Comparison of ENCODE assay signal across 8 cellular contexts in the genomic region with DNA sequence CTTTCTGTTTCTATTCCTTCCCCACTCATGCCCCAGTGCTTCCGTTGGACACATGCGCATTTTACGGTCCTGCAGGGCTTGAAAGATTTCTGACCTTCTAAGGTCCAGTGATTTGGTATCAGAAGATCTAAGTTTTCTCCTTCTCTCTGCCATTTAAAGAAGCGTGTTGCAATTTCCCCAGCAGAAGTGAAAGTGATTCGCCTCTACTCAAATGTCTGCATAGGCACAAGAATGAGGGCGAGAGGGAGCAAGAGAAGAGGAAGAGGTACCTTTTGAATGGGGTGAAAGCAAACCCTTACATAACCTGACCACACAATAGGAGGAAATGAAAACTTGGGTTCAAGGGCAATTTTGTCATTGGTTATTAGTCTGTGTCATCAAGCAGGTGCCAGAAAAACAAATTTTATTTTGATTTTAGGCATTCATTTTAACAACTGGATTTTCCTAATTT. TPM values are rescaled to one million over a fixed set of nuclear protein-coding genes. Genes with fewer than 3 reads are reported as not detected.
DNase-seq lines count a peak whose midpoint lies in the region; ATAC-seq and TF ChIP-seq lines count a peak whose summit lies in the region.

No MANE protein-coding gene starts in this region.

- no peak overlapping the region for H3K27ac ChIP-seq in right atrium auricular region

- H3K4me3 ChIP-seq in right atrium auricular region = peak overlapping the region in 1 of 2 donors; percentile 14

- no peaks in the 10 kb centered on the region for H3K27me3 ChIP-seq in right atrium auricular region

- H3K36me3 ChIP-seq in right atrium auricular region = no peaks in the 10 kb centered on the region

- intact Hi-C loops in Right ventricle myocardium superior (cut with DNase I) = no loop called here

- no peaks in the 10 kb centered on the region for H3K9me3 ChIP-seq in right atrium auricular region

- no peak for TF ChIP-seq CTCF in right atrium auricular region (IDR thresholded peaks at IDR 0.05)

- peaks cover 0 to 11% of the 10 kb centered on the region in 2 donors for H3K4me1 ChIP-seq in right atrium auricular region

- no peak for DNase-seq in Right ventricle myocardium superior
- no peak for DNase-seq in right atrium auricular region (ENCODE audit: low spot score)
- peak; percentile 94 for DNase-seq in SKM-1 treated with dmso at 0.1 percent for 144 hours (lab: John Stamatoyannopoulos, UW; ENCODE audit: unreplicated experiment)
- peak; percentile 79 for DNase-seq in germinal center (ENCODE audit: low spot score)
- DNase-seq in stimulated activated CD8-positive, alpha-beta memory T cell treated with anti-CD3 and anti-CD28 coated beads, Interleukin-4, amount 100 ng/mL, for 1 hour (ENCODE audit: low read depth in 2 of 2, low spot score in 1 of 2) = peak; percentile 5 to 9
- no peak for DNase-seq in foreskin melanocyte
- no peak for DNase-seq in NCI-H524 treated with DMSO at 0.1 percent for 48 hours (lab: John Stamatoyannopoulos, UW)

- ATAC-seq in Right ventricle myocardium superior (ENCODE audit: poor library complexity) (peak; percentile 45), HG03039 (IDR thresholded peaks at IDR 0.05; ENCODE audit: unreplicated experiment) (peak; percentile 83)

RNA-seq across cellular contexts. Expression of a gene that starts 31.7 kb away (rescaled TPM):
- total RNA-seq in Right ventricle myocardium superior (48.9 TPM), right atrium auricular region (10 to 100 TPM; 30.3 to 38.9 TPM)

Comparison
In these comparisons a context has a peak if more than half of its experiments do, and no peak if none do; other contexts are left out.
1. DNase-seq: peak in SKM-1 treated with dmso at 0.1 percent for 144 hours (single experiment), germinal center (single experiment) and stimulated activated CD8-positive, alpha-beta memory T cell treated with anti-CD3 and anti-CD28 coated beads, Interleukin-4, amount 100 ng/mL, for 1 hour (2 of 2); none in Right ventricle myocardium superior (single experiment), right atrium auricular region (single experiment), foreskin melanocyte (single experiment) and NCI-H524 treated with DMSO at 0.1 percent for 48 hours (single experiment).